In the genomic region with DNA sequence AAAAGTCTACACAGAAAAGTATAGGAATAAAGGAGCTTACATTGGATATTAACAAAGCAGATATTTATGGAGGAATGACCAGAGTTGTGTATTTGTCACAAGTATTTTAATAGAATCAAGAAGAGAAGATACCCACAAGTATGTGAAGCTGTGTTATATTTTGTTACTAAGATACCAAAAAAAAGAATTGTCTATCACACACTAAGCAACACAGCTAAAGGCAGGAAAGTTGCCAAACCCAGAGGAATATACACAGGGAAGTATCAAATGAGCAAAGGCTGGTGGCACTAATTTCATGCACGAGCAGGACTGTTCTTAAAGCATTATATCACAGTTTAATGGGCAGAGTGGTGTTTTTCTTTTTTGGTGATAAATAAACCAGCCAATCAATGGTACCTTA, we compare ENCODE assay signal across 2 cellular contexts.
TF ChIP-seq lines count a peak whose summit lies in the region.

No MANE protein-coding gene starts in this region.

TF ChIP-seq in SK-N-SH treated with all-trans-retinoic acid at 6 μM for 48 hours, 23 proteins besides CTCF, POLR2A, EP300 and RAD21 (continued from another document):
- TF ChIP-seq, protein P1, sequence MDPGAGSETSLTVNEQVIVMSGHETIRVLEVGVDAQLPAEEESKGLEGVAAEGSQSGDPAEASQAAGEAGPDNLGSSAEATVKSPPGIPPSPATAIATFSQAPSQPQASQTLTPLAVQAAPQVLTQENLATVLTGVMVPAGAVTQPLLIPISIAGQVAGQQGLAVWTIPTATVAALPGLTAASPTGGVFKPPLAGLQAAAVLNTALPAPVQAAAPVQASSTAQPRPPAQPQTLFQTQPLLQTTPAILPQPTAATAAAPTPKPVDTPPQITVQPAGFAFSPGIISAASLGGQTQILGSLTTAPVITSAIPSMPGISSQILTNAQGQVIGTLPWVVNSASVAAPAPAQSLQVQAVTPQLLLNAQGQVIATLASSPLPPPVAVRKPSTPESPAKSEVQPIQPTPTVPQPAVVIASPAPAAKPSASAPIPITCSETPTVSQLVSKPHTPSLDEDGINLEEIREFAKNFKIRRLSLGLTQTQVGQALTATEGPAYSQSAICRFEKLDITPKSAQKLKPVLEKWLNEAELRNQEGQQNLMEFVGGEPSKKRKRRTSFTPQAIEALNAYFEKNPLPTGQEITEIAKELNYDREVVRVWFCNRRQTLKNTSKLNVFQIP (CRISPR knock-in tag; IDR thresholded peaks at IDR 0.05; ENCODE audit: borderline replicate concordance, low read depth) = no peak
- TF ChIP-seq ESRRG (CRISPR knock-in tag; IDR thresholded peaks at IDR 0.05) (no peak), PPARA (CRISPR knock-in tag; IDR thresholded peaks at IDR 0.05; ENCODE audit: borderline replicate concordance) (no peak), CSDC2 (CRISPR knock-in tag; IDR thresholded peaks at IDR 0.05) (no peak), ISL1 (CRISPR knock-in tag; IDR thresholded peaks at IDR 0.05) (no peak), ARNTL (CRISPR knock-in tag; IDR thresholded peaks at IDR 0.05; ENCODE audit: borderline replicate concordance, low read depth) (no peak)
- TF ChIP-seq, protein P2, sequence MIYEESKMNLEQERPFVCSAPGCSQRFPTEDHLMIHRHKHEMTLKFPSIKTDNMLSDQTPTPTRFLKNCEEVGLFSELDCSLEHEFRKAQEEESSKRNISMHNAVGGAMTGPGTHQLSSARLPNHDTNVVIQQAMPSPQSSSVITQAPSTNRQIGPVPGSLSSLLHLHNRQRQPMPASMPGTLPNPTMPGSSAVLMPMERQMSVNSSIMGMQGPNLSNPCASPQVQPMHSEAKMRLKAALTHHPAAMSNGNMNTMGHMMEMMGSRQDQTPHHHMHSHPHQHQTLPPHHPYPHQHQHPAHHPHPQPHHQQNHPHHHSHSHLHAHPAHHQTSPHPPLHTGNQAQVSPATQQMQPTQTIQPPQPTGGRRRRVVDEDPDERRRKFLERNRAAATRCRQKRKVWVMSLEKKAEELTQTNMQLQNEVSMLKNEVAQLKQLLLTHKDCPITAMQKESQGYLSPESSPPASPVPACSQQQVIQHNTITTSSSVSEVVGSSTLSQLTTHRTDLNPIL (CRISPR knock-in tag; IDR thresholded peaks at IDR 0.05; ENCODE audit: low read depth) = no peak

TF ChIP-seq in SK-N-SH, 30 proteins besides CTCF, POLR2A, EP300 and RAD21 (continued from another document):
- TF ChIP-seq, protein P3, sequence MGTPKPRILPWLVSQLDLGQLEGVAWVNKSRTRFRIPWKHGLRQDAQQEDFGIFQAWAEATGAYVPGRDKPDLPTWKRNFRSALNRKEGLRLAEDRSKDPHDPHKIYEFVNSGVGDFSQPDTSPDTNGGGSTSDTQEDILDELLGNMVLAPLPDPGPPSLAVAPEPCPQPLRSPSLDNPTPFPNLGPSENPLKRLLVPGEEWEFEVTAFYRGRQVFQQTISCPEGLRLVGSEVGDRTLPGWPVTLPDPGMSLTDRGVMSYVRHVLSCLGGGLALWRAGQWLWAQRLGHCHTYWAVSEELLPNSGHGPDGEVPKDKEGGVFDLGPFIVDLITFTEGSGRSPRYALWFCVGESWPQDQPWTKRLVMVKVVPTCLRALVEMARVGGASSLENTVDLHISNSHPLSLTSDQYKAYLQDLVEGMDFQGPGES (IDR thresholded peaks at IDR 0.05; ENCODE audit: low read depth, low read length) = no peak
- TF ChIP-seq ELF1 (IDR thresholded peaks at IDR 0.05) (no peak), RCOR1 (IDR thresholded peaks at IDR 0.05; ENCODE audit: low read length) (no peak), RFX5 (IDR thresholded peaks at IDR 0.05; ENCODE audit: low read length) (no peak), POLR2AphosphoS5 (IDR thresholded peaks at IDR 0.05; ENCODE audit: low read depth, low read length) (no peak), FOSL2 (IDR thresholded peaks at IDR 0.05; ENCODE audit: borderline replicate concordance, low read depth) (no peak), NRF1 (IDR thresholded peaks at IDR 0.05; ENCODE audit: low read depth, low read length) (no peak), TAF1 (IDR thresholded peaks at IDR 0.05; ENCODE audit: borderline replicate concordance, low read depth, low read length) (no peak), SIN3A (IDR thresholded peaks at IDR 0.05; ENCODE audit: borderline replicate concordance, low read depth, low read length) (no peak), GATA2 (CRISPR knock-in tag; IDR thresholded peaks at IDR 0.05) (no peak), TCF12 (IDR thresholded peaks at IDR 0.05) (no peak)
- TF ChIP-seq, protein P4, sequence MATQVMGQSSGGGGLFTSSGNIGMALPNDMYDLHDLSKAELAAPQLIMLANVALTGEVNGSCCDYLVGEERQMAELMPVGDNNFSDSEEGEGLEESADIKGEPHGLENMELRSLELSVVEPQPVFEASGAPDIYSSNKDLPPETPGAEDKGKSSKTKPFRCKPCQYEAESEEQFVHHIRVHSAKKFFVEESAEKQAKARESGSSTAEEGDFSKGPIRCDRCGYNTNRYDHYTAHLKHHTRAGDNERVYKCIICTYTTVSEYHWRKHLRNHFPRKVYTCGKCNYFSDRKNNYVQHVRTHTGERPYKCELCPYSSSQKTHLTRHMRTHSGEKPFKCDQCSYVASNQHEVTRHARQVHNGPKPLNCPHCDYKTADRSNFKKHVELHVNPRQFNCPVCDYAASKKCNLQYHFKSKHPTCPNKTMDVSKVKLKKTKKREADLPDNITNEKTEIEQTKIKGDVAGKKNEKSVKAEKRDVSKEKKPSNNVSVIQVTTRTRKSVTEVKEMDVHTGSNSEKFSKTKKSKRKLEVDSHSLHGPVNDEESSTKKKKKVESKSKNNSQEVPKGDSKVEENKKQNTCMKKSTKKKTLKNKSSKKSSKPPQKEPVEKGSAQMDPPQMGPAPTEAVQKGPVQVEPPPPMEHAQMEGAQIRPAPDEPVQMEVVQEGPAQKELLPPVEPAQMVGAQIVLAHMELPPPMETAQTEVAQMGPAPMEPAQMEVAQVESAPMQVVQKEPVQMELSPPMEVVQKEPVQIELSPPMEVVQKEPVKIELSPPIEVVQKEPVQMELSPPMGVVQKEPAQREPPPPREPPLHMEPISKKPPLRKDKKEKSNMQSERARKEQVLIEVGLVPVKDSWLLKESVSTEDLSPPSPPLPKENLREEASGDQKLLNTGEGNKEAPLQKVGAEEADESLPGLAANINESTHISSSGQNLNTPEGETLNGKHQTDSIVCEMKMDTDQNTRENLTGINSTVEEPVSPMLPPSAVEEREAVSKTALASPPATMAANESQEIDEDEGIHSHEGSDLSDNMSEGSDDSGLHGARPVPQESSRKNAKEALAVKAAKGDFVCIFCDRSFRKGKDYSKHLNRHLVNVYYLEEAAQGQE (IDR thresholded peaks at IDR 0.05; ENCODE audit: low read depth, low read length) = no peak
- TF ChIP-seq, protein P5, sequence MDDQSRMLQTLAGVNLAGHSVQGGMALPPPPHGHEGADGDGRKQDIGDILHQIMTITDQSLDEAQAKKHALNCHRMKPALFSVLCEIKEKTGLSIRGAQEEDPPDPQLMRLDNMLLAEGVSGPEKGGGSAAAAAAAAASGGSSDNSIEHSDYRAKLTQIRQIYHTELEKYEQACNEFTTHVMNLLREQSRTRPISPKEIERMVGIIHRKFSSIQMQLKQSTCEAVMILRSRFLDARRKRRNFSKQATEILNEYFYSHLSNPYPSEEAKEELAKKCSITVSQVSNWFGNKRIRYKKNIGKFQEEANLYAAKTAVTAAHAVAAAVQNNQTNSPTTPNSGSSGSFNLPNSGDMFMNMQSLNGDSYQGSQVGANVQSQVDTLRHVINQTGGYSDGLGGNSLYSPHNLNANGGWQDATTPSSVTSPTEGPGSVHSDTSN (IDR thresholded peaks at IDR 0.05) = no peak
